8 cellular contexts compared by ENCODE assay signal in the genomic region with DNA sequence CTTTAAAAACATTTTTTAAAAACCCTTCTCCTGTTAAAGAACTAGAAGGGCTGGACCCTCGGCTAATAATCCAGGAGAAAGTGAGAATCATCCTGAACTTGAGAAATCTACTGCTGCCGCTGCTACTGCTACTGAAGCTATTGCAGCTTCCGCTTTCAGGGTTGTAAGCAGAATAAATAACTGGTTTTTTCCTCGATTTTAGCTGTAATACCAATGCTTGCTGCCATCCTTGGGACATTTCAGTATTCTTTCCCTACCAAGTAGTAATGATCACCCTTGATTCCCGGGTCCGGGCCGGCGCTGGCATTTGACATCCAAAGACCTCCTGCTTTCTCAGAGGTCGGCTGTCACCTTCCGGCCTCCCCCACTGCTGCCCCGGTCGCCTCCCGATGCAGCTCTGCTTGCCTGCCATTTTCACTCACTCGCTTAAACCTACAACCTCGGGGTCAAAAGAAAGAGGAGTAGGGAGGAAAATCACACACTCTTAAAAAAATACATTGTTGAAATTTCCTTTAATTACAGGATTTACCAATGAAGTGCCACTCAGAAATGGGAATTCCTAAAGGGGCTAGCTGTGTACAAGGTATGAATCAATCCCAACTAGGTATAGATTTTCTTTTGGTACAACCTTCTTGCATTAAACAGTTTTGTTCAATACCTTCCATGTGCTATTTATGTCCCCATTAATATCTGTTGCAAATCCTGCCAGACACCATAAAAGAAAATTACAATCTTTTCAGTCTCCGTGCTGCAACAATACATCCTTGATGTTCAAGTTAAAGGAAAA. TPM values are rescaled to one million over a fixed set of nuclear protein-coding genes. Genes with fewer than 3 reads are reported as not detected.
DNase-seq lines count a peak whose midpoint lies in the region; TF ChIP-seq lines count a peak whose summit lies in the region.

No MANE protein-coding gene starts in this region.

- H3K36me3 ChIP-seq in CD8-positive, alpha-beta memory T cell (ENCODE audit: insufficient read depth, low read length) = no peaks in the 10 kb centered on the region
- H3K36me3 ChIP-seq in NT2/D1 (ENCODE audit: insufficient read depth, insufficient read length, low read length) = no peaks in the 10 kb centered on the region

- CTCF ChIA-PET in CD8-positive, alpha-beta memory T cell (lab: Charles Lee) = no interaction called here

- H3K4me1 Mint-ChIP-seq in CD8-positive, alpha-beta memory T cell = peaks cover 46 to 69% (median 56%) of the 10 kb centered on the region in 3 donors
- peaks cover 52% of the 10 kb centered on the region for H3K4me1 Mint-ChIP-seq in neural crest cell

- H3K27me3 Mint-ChIP-seq in CD8-positive, alpha-beta memory T cell = peaks cover 83 to 84% of the 10 kb centered on the region in 2 donors
- H3K27me3 Mint-ChIP-seq in neural crest cell (ENCODE audit: low read depth) = peaks cover 91% of the 10 kb centered on the region

- H3K4me3 Mint-ChIP-seq in CD8-positive, alpha-beta memory T cell = peak overlapping the region; percentile 60 to 87 (median 77)
- peak overlapping the region; percentile 87 for H3K4me3 Mint-ChIP-seq in neural crest cell

- H3K27ac ChIP-seq in CD8-positive, alpha-beta memory T cell (ENCODE audit: low read depth, low read length) = no peak overlapping the region

- peak overlapping the region; percentile 43 for H3K4me3 ChIP-seq in CD8-positive, alpha-beta memory T cell (ENCODE audit: low read length)
- peak overlapping the region; percentile 8 for H3K4me3 ChIP-seq in NT2/D1 (ENCODE audit: insufficient read length, low read depth)

- no peak for DNase-seq in CD8-positive, alpha-beta memory T cell
- DNase-seq in NT2/D1 (ENCODE audit: low read depth, low spot score) (no peak), ecto neural progenitor cell (ENCODE audit: low spot score) (peak; percentile 56), neural crest cell (ENCODE audit: low read depth, low spot score) (no peak), NCI-H1436 treated with DMSO at 0.1 percent for 48 hours (lab: John Stamatoyannopoulos, UW) (no peak), HK-2 (ENCODE audit: unreplicated experiment) (no peak)
- DNase-seq in stimulated activated CD4-positive, alpha-beta T cell treated with anti-CD3 and anti-CD28 coated beads, Interleukin-4, amount 100 ng/mL, for 1 hour = no peak
- DNase-seq in activated naive CD4-positive, alpha-beta T cell treated with Interleukin-2 at 50 U/mL for 16 hours = no peak

- peaks cover 70% of the 10 kb centered on the region for H3K27me3 ChIP-seq in CD8-positive, alpha-beta memory T cell (ENCODE audit: insufficient read depth, low read length, poor library complexity, severe bottlenecking)
- peaks cover 83% of the 10 kb centered on the region for H3K27me3 ChIP-seq in NT2/D1 (ENCODE audit: insufficient read depth, insufficient read length)

- H3K36me3 Mint-ChIP-seq in CD8-positive, alpha-beta memory T cell = no peaks in the 10 kb centered on the region
- no peaks in the 10 kb centered on the region for H3K36me3 Mint-ChIP-seq in neural crest cell (ENCODE audit: low read depth)

- POLR2A ChIA-PET in CD8-positive, alpha-beta memory T cell (lab: Charles Lee) = no interaction called here

- peaks cover 5 to 32% (median 12%) of the 10 kb centered on the region in 5 donors for H3K9me3 Mint-ChIP-seq in CD8-positive, alpha-beta memory T cell
- no peaks in the 10 kb centered on the region for H3K9me3 Mint-ChIP-seq in neural crest cell

- H3K9me3 ChIP-seq in CD8-positive, alpha-beta memory T cell (ENCODE audit: low read length) = no peaks in the 10 kb centered on the region
- no peaks in the 10 kb centered on the region for H3K9me3 ChIP-seq in NT2/D1 (ENCODE audit: insufficient read depth, low read length)

- no peak for TF ChIP-seq CTCF in neural crest cell (conservative IDR thresholded peaks at IDR 0.05)

- H3K4me1 ChIP-seq in CD8-positive, alpha-beta memory T cell (ENCODE audit: insufficient read depth, low read length) = peaks cover 49% of the 10 kb centered on the region
- peaks cover 7% of the 10 kb centered on the region for H3K4me1 ChIP-seq in NT2/D1 (ENCODE audit: insufficient read depth, insufficient read length)

- H3K27ac Mint-ChIP-seq in CD8-positive, alpha-beta memory T cell = no peak overlapping the region
- no peak overlapping the region for H3K27ac Mint-ChIP-seq in neural crest cell (ENCODE audit: unreplicated experiment)

- peak overlapping the region; percentile 45 for H3K9ac ChIP-seq in NT2/D1 (ENCODE audit: insufficient read length, low read depth)

RNA-seq across cellular contexts. Expression of a gene that starts 0.7 kb away (rescaled TPM):
- not detected for total RNA-seq in CD8-positive, alpha-beta memory T cell
- polyA plus RNA-seq in CD8-positive, alpha-beta memory T cell = not detected
- 1.1 and 2.9 TPM in 2 replicates for total RNA-seq in neural crest cell
